23 cellular contexts compared by ENCODE assay signal in genomic region chr5:94551858-94552257, GRCh38.
DNase-seq lines count a peak whose midpoint lies in the region; ATAC-seq, FAIRE-seq and TF ChIP-seq lines count a peak whose summit lies in the region.
"Had no signal": no experiment of that assay in that cellular context is flagged by ENCODE, and none has a peak within 500 bp of the region (broad histone marks: within the 10 kb centered on the region; RNA-seq: fewer than 3 reads in every experiment).

No MANE protein-coding gene starts in this region.

- CTCF ChIA-PET in activated CD8-positive, alpha-beta memory T cell treated with anti-CD3 and anti-CD28 coated beads, Interleukin-2, amount 10 ng/mL, durations not matched to agents 7 days and 5 days (lab: Charles Lee), result no interaction called here
- CTCF ChIA-PET in GM12878 (lab: Yijun Ruan, JAX), result no interaction called here

- no peaks in the 10 kb centered on the region for H3K36me3 ChIP-seq in GM12878 (ENCODE audit: control insufficient read depth in 2 of 2, insufficient read depth in 2 of 2, low read length in 1 of 2)

- POLR2A ChIA-PET in GM12878 (lab: Charles Lee), result no interaction called here

- TF ChIP-seq EP300 in GM12878 (IDR thresholded peaks at IDR 0.05; ENCODE audit: borderline replicate concordance in 1 of 2, control insufficient read depth in 1 of 2, low read depth in 2 of 2, low read length in 2 of 2), result no peak

- no peak overlapping the region for H3K27ac ChIP-seq in GM12878 (ENCODE audit: control insufficient read depth, insufficient read depth)
- H3K27ac ChIP-seq in right cardiac atrium (ENCODE audit: low read length), result no peak overlapping the region
- H3K27ac ChIP-seq: BLaER1 treated with 17β-estradiol and CSF1 and Interleukin-3, amounts not matched to agents 10 nM and 100 nM had no signal

- no TSS peak for BruUV-seq in GM12878 (replicated peaks; lab: Mats Ljungman, UMichigan)

- H3K4me2 ChIP-seq in GM12878 (ENCODE audit: control insufficient read depth, insufficient read depth), result no peak overlapping the region
- H3K4me2 ChIP-seq: BLaER1 treated with 17β-estradiol and CSF1 and Interleukin-3, amounts not matched to agents 10 nM and 100 nM; SK-N-SH had no signal

- TF ChIP-seq CTCF in GM12878 (IDR thresholded peaks at IDR 0.05 in 2 of 3, conservative IDR thresholded peaks at IDR 0.05 in 1 of 3; ENCODE audit: control insufficient read depth in 2 of 3, extremely low read depth in 1 of 3, insufficient read depth in 1 of 3, low read depth in 3 of 3, low read length in 3 of 3), result no peak

- H3K9me3 ChIP-seq in GM12878 (replicated peaks; ENCODE audit: control insufficient read depth, insufficient read depth, low read length) (no peaks in the 10 kb centered on the region; the same call in 2 of the 3 replicates), right cardiac atrium (ENCODE audit: control insufficient read depth, low read length) (no peaks in the 10 kb centered on the region)
- H3K9me3 ChIP-seq: SK-N-SH had no signal

- RAD21 ChIA-PET in GM12878 (lab: Charles Lee; ENCODE audit: unreplicated experiment), result no interaction called here

- no peak for FAIRE-seq in GM12878 (lab: Jason Lieb, UNC)
- FAIRE-seq: HTR-8/SVneo, K562 had no signal

- H3K4me1 ChIP-seq in GM12878 (ENCODE audit: control insufficient read depth, insufficient read depth, low read length) (no peaks in the 10 kb centered on the region), right cardiac atrium (ENCODE audit: control insufficient read depth, insufficient read depth, low read length) (no peaks in the 10 kb centered on the region)
- H3K4me1 ChIP-seq: BLaER1 treated with 17β-estradiol and CSF1 and Interleukin-3, amounts not matched to agents 10 nM and 100 nM had no signal

- intact Hi-C loops in GM12878 (cut with micrococcal nuclease; ENCODE audit: unreplicated experiment), result no loop called here
- intact Hi-C loops in right cardiac atrium (cut with DNase I), result no loop called here

- no peak overlapping the region for H3K27ac Mint-ChIP-seq in activated CD8-positive, alpha-beta memory T cell treated with anti-CD3 and anti-CD28 coated beads, Interleukin-2, amount 10 ng/mL, durations not matched to agents 7 days and 5 days
- H3K27ac Mint-ChIP-seq: CD4-positive, alpha-beta T cell had no signal

- no peak overlapping the region for H3K9ac ChIP-seq in GM12878 (ENCODE audit: control insufficient read depth, insufficient read depth, low read length)
- H3K9ac ChIP-seq: BLaER1 treated with 17β-estradiol and CSF1 and Interleukin-3, amounts not matched to agents 10 nM and 100 nM; SK-N-SH had no signal

- no peak overlapping the region for H3K4me3 Mint-ChIP-seq in activated CD8-positive, alpha-beta memory T cell treated with anti-CD3 and anti-CD28 coated beads, Interleukin-2, amount 10 ng/mL, durations not matched to agents 7 days and 5 days
- H3K4me3 Mint-ChIP-seq: CD4-positive, alpha-beta T cell had no signal

- H2AFZ ChIP-seq in GM12878 (ENCODE audit: control insufficient read depth, low read depth, low read length), result no peak overlapping the region

- SMC1A ChIA-PET in GM12878 (lab: Charles Lee; ENCODE audit: uncharacterized antibody, unreplicated experiment), result no interaction called here

- H4K20me1 ChIP-seq in GM12878 (ENCODE audit: control insufficient read depth, insufficient read depth), result no peaks in the 10 kb centered on the region
- H4K20me1 ChIP-seq: BLaER1 treated with 17β-estradiol and CSF1 and Interleukin-3, amounts not matched to agents 10 nM and 100 nM had no signal

- H3K4me3 ChIP-seq in GM12878, result no peak overlapping the region
- H3K4me3 ChIP-seq in right cardiac atrium (ENCODE audit: low read length), result no peak overlapping the region
- H3K4me3 ChIP-seq: BLaER1 treated with 17β-estradiol and CSF1 and Interleukin-3, amounts not matched to agents 10 nM and 100 nM; K562 had no signal

- no peaks in the 10 kb centered on the region for H3K79me2 ChIP-seq in GM12878 (ENCODE audit: control insufficient read depth, insufficient read depth, low read length)

- 100% methylated on average over 1 of the region's 1 CpG for WGBS in GM12878 (ENCODE audit: insufficient coverage, insufficient replicate concordance, low lambda C conversion rate, missing lambda C conversion rate)
- 96% methylated on average over 1 of the region's 1 CpG for WGBS in right cardiac atrium

- H3K36me3 Mint-ChIP-seq in activated CD8-positive, alpha-beta memory T cell treated with anti-CD3 and anti-CD28 coated beads, Interleukin-2, amount 10 ng/mL, durations not matched to agents 7 days and 5 days, result peaks cover 14% of the 10 kb centered on the region

- H3K4me1 Mint-ChIP-seq in activated CD8-positive, alpha-beta memory T cell treated with anti-CD3 and anti-CD28 coated beads, Interleukin-2, amount 10 ng/mL, durations not matched to agents 7 days and 5 days, result peaks cover 7% of the 10 kb centered on the region

- peaks cover 2% of the 10 kb centered on the region for H3K9me3 Mint-ChIP-seq in activated CD8-positive, alpha-beta memory T cell treated with anti-CD3 and anti-CD28 coated beads, Interleukin-2, amount 10 ng/mL, durations not matched to agents 7 days and 5 days (ENCODE audit: low read depth)

- in situ Hi-C loops in GM12878 (cut with MboI), result no loop called here

- TF ChIP-seq POLR2A in GM12878 (IDR thresholded peaks at IDR 0.05; ENCODE audit: low read depth, low read length), result no peak

- H3K27me3 Mint-ChIP-seq in activated CD8-positive, alpha-beta memory T cell treated with anti-CD3 and anti-CD28 coated beads, Interleukin-2, amount 10 ng/mL, durations not matched to agents 7 days and 5 days, result no peaks in the 10 kb centered on the region
- H3K27me3 Mint-ChIP-seq: CD4-positive, alpha-beta T cell had no signal

- no peak for TF ChIP-seq RAD21 in GM12878 (IDR thresholded peaks at IDR 0.05; ENCODE audit: insufficient read depth, low read depth, low read length)

- ATAC-seq in activated CD8-positive, alpha-beta memory T cell treated with anti-CD3 and anti-CD28 coated beads, Interleukin-2, amount 10 ng/mL, durations not matched to agents 7 days and 5 days, result peak; percentile 66
- ATAC-seq in GM18867 (IDR thresholded peaks at IDR 0.05; ENCODE audit: unreplicated experiment), result peak; percentile 74
- ATAC-seq in HG03442 (IDR thresholded peaks at IDR 0.05; ENCODE audit: unreplicated experiment), result peak; percentile 54
- ATAC-seq in GM12878, result peak; percentile 55
- ATAC-seq in right cardiac atrium, result no peak
- ATAC-seq: K562, PC-3 had no signal

- no peaks in the 10 kb centered on the region for H3K27me3 ChIP-seq in GM12878 (replicated peaks in 1 of 2; ENCODE audit: control insufficient read depth in 2 of 2, insufficient read depth in 2 of 2, low read length in 1 of 2)
- H3K27me3 ChIP-seq in right cardiac atrium (ENCODE audit: control insufficient read depth, insufficient read depth), result no peaks in the 10 kb centered on the region
- H3K27me3 ChIP-seq: BLaER1 treated with 17β-estradiol and CSF1 and Interleukin-3, amounts not matched to agents 10 nM and 100 nM had no signal

- DNase-seq in activated CD8-positive, alpha-beta memory T cell treated with anti-CD3 and anti-CD28 coated beads, Interleukin-2, amount 10 ng/mL, durations not matched to agents 7 days and 5 days, result no peak
- no peak for DNase-seq in activated CD8-positive, alpha-beta memory T cell treated with anti-CD3 and anti-CD28 coated beads, Interleukin-2, amount 50 U/mL, for 48 hours
- no peak for DNase-seq in GM12878 (ENCODE audit: low read depth, low spot score)
- no peak for DNase-seq in right cardiac atrium
- no peak for DNase-seq in stimulated activated naive CD4-positive, alpha-beta T cell treated with Interleukin-2 at 50 U/mL for 16 hours (lab: John Stamatoyannopoulos, UW)
- no peak for DNase-seq in NCI-H69 (lab: John Stamatoyannopoulos, UW)
- DNase-seq: AML-193; CD4-positive, alpha-beta T cell; COR-L47; DMS53; H7; NCI-H2081 treated with DMSO at 0.1 percent for 48 hours; NCI-H2171; NCI-H226; NCI-H510A treated with DMSO at 0.1 percent for 48 hours; NCI-H748 treated with DMSO at 0.1 percent for 48 hours; PC-3; SK-N-SH had no signal

TF ChIP-seq in GM12878, 131 proteins besides CTCF, POLR2A, EP300 and RAD21:
- no peak for TF ChIP-seq KLF5 (IDR thresholded peaks at IDR 0.05; ENCODE audit: partially characterized antibody)
- TF ChIP-seq IRF3 (IDR thresholded peaks at IDR 0.05), result no peak

Comparison
In these comparisons a context has a peak if more than half of its experiments do, and no peak if none do; other contexts are left out.
1. ATAC-seq: peak in activated CD8-positive, alpha-beta memory T cell treated with anti-CD3 and anti-CD28 coated beads, Interleukin-2, amount 10 ng/mL, durations not matched to agents 7 days and 5 days (single experiment), GM18867 (single experiment), HG03442 (single experiment) and GM12878 (single experiment); none in right cardiac atrium (0 of 2).